29 cellular contexts compared by ENCODE assay signal in genomic region chr11:133966147-133966546, GRCh38. TPM values are rescaled to one million over a fixed set of nuclear protein-coding genes. Genes with fewer than 3 reads are reported as not detected.
DNase-seq lines count a peak whose midpoint lies in the region; TF ChIP-seq lines count a peak whose summit lies in the region.
"Had no signal": no experiment of that assay in that cellular context is flagged by ENCODE, and none has a peak within 500 bp of the region (broad histone marks: within the 10 kb centered on the region; RNA-seq: fewer than 3 reads in every experiment).

No MANE protein-coding gene starts in this region.

- peaks cover 17% of the 10 kb centered on the region for H3K27me3 Mint-ChIP-seq in activated CD4-positive, alpha-beta T cell treated with anti-CD3 and anti-CD28 coated beads, Interleukin-2, amount 10 ng/mL, durations not matched to agents 7 days and 5 days
- peaks cover 47% of the 10 kb centered on the region for H3K27me3 Mint-ChIP-seq in Calu3 (ENCODE audit: unreplicated experiment)

- peaks cover 12% of the 10 kb centered on the region for H3K4me1 Mint-ChIP-seq in activated CD4-positive, alpha-beta T cell treated with anti-CD3 and anti-CD28 coated beads, Interleukin-2, amount 10 ng/mL, durations not matched to agents 7 days and 5 days
- H3K4me1 Mint-ChIP-seq in Calu3 (ENCODE audit: low read depth, unreplicated experiment) = peaks cover 8% of the 10 kb centered on the region

- H3K4me3 Mint-ChIP-seq in activated CD4-positive, alpha-beta T cell treated with anti-CD3 and anti-CD28 coated beads, Interleukin-2, amount 10 ng/mL, durations not matched to agents 7 days and 5 days = no peak overlapping the region
- no peak overlapping the region for H3K4me3 Mint-ChIP-seq in Calu3 (ENCODE audit: low read depth, unreplicated experiment)
- H3K4me3 Mint-ChIP-seq: activated CD8-positive, alpha-beta T cell treated with anti-CD3 and anti-CD28 coated beads, Interleukin-2, amount 10 ng/mL, durations not matched to agents 7 days and 5 days had no signal

- in situ Hi-C loops in transverse colon (cut with MboI; ENCODE audit: low pct_ligation_motif_present in 1 of 4, low pct_unique_long_range_greater_than_20kb in 1 of 4, low sequenced_read_pairs in 3 of 4) = no loop called here

- peak overlapping the region; percentile 34 for H3K27ac Mint-ChIP-seq in activated CD4-positive, alpha-beta T cell treated with anti-CD3 and anti-CD28 coated beads, Interleukin-2, amount 10 ng/mL, durations not matched to agents 7 days and 5 days
- H3K27ac Mint-ChIP-seq in Calu3 (ENCODE audit: unreplicated experiment) = no peak overlapping the region
- H3K27ac Mint-ChIP-seq: activated CD8-positive, alpha-beta T cell treated with anti-CD3 and anti-CD28 coated beads, Interleukin-2, amount 10 ng/mL, durations not matched to agents 7 days and 5 days had no signal

- peaks cover 2% of the 10 kb centered on the region for H3K27me3 ChIP-seq in layer of hippocampus (ENCODE audit: control insufficient read depth, insufficient read depth, low read length)
- no peaks in the 10 kb centered on the region for H3K27me3 ChIP-seq in transverse colon
- H3K27me3 ChIP-seq: ascending aorta, BE2C, SJSA1 had no signal

- TF ChIP-seq EP300 in transverse colon (IDR thresholded peaks at IDR 0.05; ENCODE audit: low read depth) = no peak

- no peaks in the 10 kb centered on the region for H3K36me3 Mint-ChIP-seq in activated CD4-positive, alpha-beta T cell treated with anti-CD3 and anti-CD28 coated beads, Interleukin-2, amount 10 ng/mL, durations not matched to agents 7 days and 5 days (ENCODE audit: low read depth)
- no peaks in the 10 kb centered on the region for H3K36me3 Mint-ChIP-seq in Calu3 (ENCODE audit: insufficient read depth, unreplicated experiment)
- H3K36me3 Mint-ChIP-seq: activated naive CD8-positive, alpha-beta T cell treated with anti-CD3 and anti-CD28 coated beads, Interleukin-2, amount 10 ng/mL, durations not matched to agents 7 days and 5 days had no signal

- 60 to 73% methylated on average over 2 to 6 of the region's 6 CpGs for WGBS in transverse colon (ENCODE audit: low coverage in 1 of 2), 2 donors

- POLR2A ChIA-PET in activated CD4-positive, alpha-beta T cell treated with anti-CD3 and anti-CD28 coated beads, Interleukin-2, amount 10 ng/mL, durations not matched to agents 7 days and 5 days (lab: Charles Lee) = no interaction called here

- no peaks in the 10 kb centered on the region for H3K36me3 ChIP-seq in transverse colon
- H3K36me3 ChIP-seq: ascending aorta, BE2C, SJSA1, thoracic aorta had no signal

- no peak overlapping the region for H3K4me3 ChIP-seq in transverse colon
- H3K4me3 ChIP-seq: ascending aorta, SJSA1, thoracic aorta had no signal

- CTCF ChIA-PET in activated CD4-positive, alpha-beta T cell treated with anti-CD3 and anti-CD28 coated beads, Interleukin-2, amount 10 ng/mL, durations not matched to agents 7 days and 5 days (lab: Charles Lee) = interaction anchor here (0.6 to 1.3 kb wide), 3 partner anchors 38 to 189 kb away, joined by 3 to 4 read pairs (median 4); no protein-coding TSS in a partner anchor
- CTCF ChIA-PET in Calu3 (lab: Charles Lee) = no interaction called here

- TF ChIP-seq CTCF in transverse colon (IDR thresholded peaks at IDR 0.05) (no peak), Calu3 (IDR thresholded peaks at IDR 0.05; ENCODE audit: unreplicated experiment) (no peak)

- no peak for DNase-seq in activated CD4-positive, alpha-beta T cell treated with anti-CD3 and anti-CD28 coated beads, Interleukin-2, amount 10 ng/mL, durations not matched to agents 7 days and 5 days
- no peak for DNase-seq in activated CD4-positive, alpha-beta T cell treated with anti-CD3 and anti-CD28 coated beads for 1 hour
- peak; percentile 39 for DNase-seq in NCI-H2227 treated with DMSO at 0.1 percent for 48 hours (lab: John Stamatoyannopoulos, UW)
- DNase-seq in transverse colon = no peak
- no peak for DNase-seq in stimulated activated CD4-positive, alpha-beta T cell treated with anti-CD3 and anti-CD28 coated beads, Interleukin-4, amount 100 ng/mL, for 1 hour
- no peak for DNase-seq in T-helper 2 cell
- no peak for DNase-seq in Calu3
- DNase-seq: activated CD8-positive, alpha-beta T cell treated with anti-CD3 and anti-CD28 coated beads, Interleukin-2, amount 10 ng/mL, durations not matched to agents 7 days and 5 days; activated effector memory CD4-positive, alpha-beta T cell treated with anti-CD3 and anti-CD28 coated beads, Interleukin-2, amount 50 U/mL, for 16 hours; activated naive CD8-positive, alpha-beta T cell treated with anti-CD3 and anti-CD28 coated beads, Interleukin-2, amount 10 ng/mL, durations not matched to agents 7 days and 5 days; activated T-cell treated with anti-CD3 and anti-CD28 coated beads for 4 hours; BE2C; DMS79; foreskin melanocyte; GF-D8; H7; Kasumi-1; NCI-H187 treated with DMSO at 0.1 percent for 48 hours; NCI-H345; NCI-H748 treated with DMSO at 0.1 percent for 48 hours; stimulated activated CD4-positive, alpha-beta T cell treated with anti-CD3 and anti-CD28 coated beads, Interleukin-15, amount 100 ng/mL, for 24 hours; stimulated activated naive CD4-positive, alpha-beta T cell treated with Interleukin-2 at 50 U/mL for 16 hours; T-helper 1 cell had no signal

- intact Hi-C loops in transverse colon (cut with DNase I; ENCODE audit: low total_unique reads) (no loop called here), Calu3 (cut with micrococcal nuclease; ENCODE audit: unreplicated experiment) (no loop called here)

- H3K9me3 Mint-ChIP-seq in activated CD4-positive, alpha-beta T cell treated with anti-CD3 and anti-CD28 coated beads, Interleukin-2, amount 10 ng/mL, durations not matched to agents 7 days and 5 days = no peaks in the 10 kb centered on the region
- no peaks in the 10 kb centered on the region for H3K9me3 Mint-ChIP-seq in Calu3 (ENCODE audit: low read depth, unreplicated experiment)
- H3K9me3 Mint-ChIP-seq: activated naive CD8-positive, alpha-beta T cell treated with anti-CD3 and anti-CD28 coated beads, Interleukin-2, amount 10 ng/mL, durations not matched to agents 7 days and 5 days had no signal

- peaks cover 0 to 7% (median 2%) of the 10 kb centered on the region in 4 donors for H3K4me1 ChIP-seq in transverse colon
- H3K4me1 ChIP-seq: SJSA1 had no signal

- H3K27ac ChIP-seq in layer of hippocampus (ENCODE audit: low read depth, low read length) = peak overlapping the region; percentile 8
- H3K27ac ChIP-seq in transverse colon = peak overlapping the region in 3 of 4 donors; percentile 11 to 48 (median 14)
- H3K27ac ChIP-seq: SJSA1, thoracic aorta had no signal

- no peak for TF ChIP-seq POLR2A in transverse colon (IDR thresholded peaks at IDR 0.05)

- no peaks in the 10 kb centered on the region for H3K9me3 ChIP-seq in transverse colon
- H3K9me3 ChIP-seq: ascending aorta, BE2C, SJSA1, thoracic aorta had no signal

- no TSS peak for BruUV-seq in Calu3 (replicated peaks; lab: Mats Ljungman, UMichigan)

RNA-seq across cellular contexts. Expression of gene IGSF9B, which starts 9.4 kb away (rescaled TPM):
- 100 to 1,000 TPM; 130 to 142 TPM for total RNA-seq in activated CD4-positive, alpha-beta T cell treated with anti-CD3 and anti-CD28 coated beads, Interleukin-2, amount 10 ng/mL, durations not matched to agents 7 days and 5 days
- total RNA-seq in transverse colon = 10 to 100 TPM in 1 of 4 donors, 1 to 10 TPM in 3; 2.6 to 15.3 (median 4.9) TPM
- 10.2 and 13.2 TPM in 2 replicates for total RNA-seq in Calu3 (2022)
- total RNA-seq: HepG2, lung microvascular endothelial cell, SJSA1 had no signal
